ENCODE assay signal across 1 cellular context in genomic region chr14:51805541-51805940, GRCh38.
TF ChIP-seq lines count a peak whose summit lies in the region.

No MANE protein-coding gene starts in this region.

TF ChIP-seq in H1, 55 proteins besides CTCF, POLR2A, EP300 and RAD21:
- TF ChIP-seq YY1 (IDR thresholded peaks at IDR 0.05; ENCODE audit: low read depth, low read length) (no peak), KDM4A (IDR thresholded peaks at IDR 0.05; ENCODE audit: low read depth, low read length, severe bottlenecking) (no peak), ZNF274 (IDR thresholded peaks at IDR 0.05; ENCODE audit: borderline replicate concordance, extremely low read depth, low read length) (no peak), FOSL1 (IDR thresholded peaks at IDR 0.05; ENCODE audit: insufficient read depth, low read depth, low read length) (no peak), SIX5 (IDR thresholded peaks at IDR 0.05; ENCODE audit: low read depth, low read length) (no peak), RXRA (IDR thresholded peaks at IDR 0.05; ENCODE audit: insufficient read depth, low read depth, low read length) (no peak), TAF1 (IDR thresholded peaks at IDR 0.05; ENCODE audit: low read depth, low read length) (no peak), NRF1 (IDR thresholded peaks at IDR 0.05; ENCODE audit: low read depth, low read length) (no peak), HDAC2 (IDR thresholded peaks at IDR 0.05; ENCODE audit: borderline replicate concordance in 1 of 2, low read depth in 2 of 2, low read length in 2 of 2) (no peak), EGR1 (IDR thresholded peaks at IDR 0.05; ENCODE audit: borderline replicate concordance, low read depth, low read length) (no peak), KDM1A (IDR thresholded peaks at IDR 0.05; ENCODE audit: borderline replicate concordance, low read length) (no peak), GABPA (IDR thresholded peaks at IDR 0.05; ENCODE audit: borderline replicate concordance, insufficient read depth, low read length) (no peak), TEAD4 (IDR thresholded peaks at IDR 0.05; ENCODE audit: low read depth, low read length) (no peak)
- TF ChIP-seq, protein P1, sequence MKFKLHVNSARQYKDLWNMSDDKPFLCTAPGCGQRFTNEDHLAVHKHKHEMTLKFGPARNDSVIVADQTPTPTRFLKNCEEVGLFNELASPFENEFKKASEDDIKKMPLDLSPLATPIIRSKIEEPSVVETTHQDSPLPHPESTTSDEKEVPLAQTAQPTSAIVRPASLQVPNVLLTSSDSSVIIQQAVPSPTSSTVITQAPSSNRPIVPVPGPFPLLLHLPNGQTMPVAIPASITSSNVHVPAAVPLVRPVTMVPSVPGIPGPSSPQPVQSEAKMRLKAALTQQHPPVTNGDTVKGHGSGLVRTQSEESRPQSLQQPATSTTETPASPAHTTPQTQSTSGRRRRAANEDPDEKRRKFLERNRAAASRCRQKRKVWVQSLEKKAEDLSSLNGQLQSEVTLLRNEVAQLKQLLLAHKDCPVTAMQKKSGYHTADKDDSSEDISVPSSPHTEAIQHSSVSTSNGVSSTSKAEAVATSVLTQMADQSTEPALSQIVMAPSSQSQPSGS (IDR thresholded peaks at IDR 0.05; ENCODE audit: low read length) = no peak
